ENCODE assay signal across 18 cellular contexts in genomic region chr6:109791301-109791700, GRCh38.
DNase-seq lines count a peak whose midpoint lies in the region; ATAC-seq and TF ChIP-seq lines count a peak whose summit lies in the region.
"Had no signal": no experiment of that assay in that cellular context is flagged by ENCODE, and none has a peak within 500 bp of the region (broad histone marks: within the 10 kb centered on the region; RNA-seq: fewer than 3 reads in every experiment).

No MANE protein-coding gene starts in this region.

- H3K27ac Mint-ChIP-seq in type B pancreatic cell = peak overlapping the region; percentile 1
- no peak overlapping the region for H3K27ac Mint-ChIP-seq in activated CD4-positive, alpha-beta memory T cell treated with anti-CD3 and anti-CD28 coated beads for 36 hours
- H3K27ac Mint-ChIP-seq: activated B cell treated with CpG ODN at 0.5 μM for 24 hours; stimulated activated naive CD8-positive, alpha-beta T cell treated with anti-CD3 and anti-CD28 coated beads, Interleukin-15, Interleukin-2, amounts not matched to agents 100 ng/mL and 50 ng/mL, for 24 hours; T-cell had no signal

- WGBS in IMR-90 (ENCODE audit: extremely low coverage in 2 of 2, insufficient read length in 1 of 2), 2 experiments = 42% methylated on average over 5 of the region's 12 CpGs; no CpG with 5 or more reads in 1 of the 2 experiments
- WGBS in mesodermal cell (ENCODE audit: insufficient coverage in 2 of 2), 2 experiments = 60 to 63% methylated on average over 9 of the region's 12 CpGs
- WGBS in aorta, 2 donors = 87 to 89% methylated on average over 12 of the region's 12 CpGs

- H3K36me3 ChIP-seq in IMR-90 (ENCODE audit: control insufficient read depth, insufficient read depth, low read length) = peaks cover 3% of the 10 kb centered on the region
- no peaks in the 10 kb centered on the region for H3K36me3 ChIP-seq in mesodermal cell (ENCODE audit: control insufficient read depth, insufficient read depth, low read length)
- H3K36me3 ChIP-seq in aorta (ENCODE audit: control insufficient read depth in 1 of 2, insufficient read depth in 2 of 2, low read length in 1 of 2) = peaks cover 1 to 3% of the 10 kb centered on the region in 2 donors

- H3K4me2 ChIP-seq in IMR-90 (ENCODE audit: low read depth, low read length) = no peak overlapping the region
- H3K4me2 ChIP-seq: BLaER1 treated with 17β-estradiol and CSF1 and Interleukin-3, amounts not matched to agents 10 nM and 100 nM had no signal

- H3K9me3 ChIP-seq in IMR-90 (ENCODE audit: control insufficient read depth, insufficient read depth, low read length) (no peaks in the 10 kb centered on the region), mesodermal cell (ENCODE audit: control insufficient read depth, low read length) (no peaks in the 10 kb centered on the region), aorta (ENCODE audit: control insufficient read depth, low read length) (no peaks in the 10 kb centered on the region)

- no peak overlapping the region for H3K9ac ChIP-seq in IMR-90 (ENCODE audit: low read depth, low read length)
- H3K9ac ChIP-seq: BLaER1 treated with 17β-estradiol and CSF1 and Interleukin-3, amounts not matched to agents 10 nM and 100 nM had no signal

- no peaks in the 10 kb centered on the region for H3K27me3 ChIP-seq in IMR-90 (ENCODE audit: control insufficient read depth, insufficient read depth, low read length)
- no peaks in the 10 kb centered on the region for H3K27me3 ChIP-seq in aorta (ENCODE audit: control insufficient read depth in 1 of 2, insufficient read depth in 2 of 2, low read length in 1 of 2)
- H3K27me3 ChIP-seq: BLaER1 treated with 17β-estradiol and CSF1 and Interleukin-3, amounts not matched to agents 10 nM and 100 nM had no signal

- peak overlapping the region; percentile 85 for H3K4ac ChIP-seq in IMR-90 (ENCODE audit: low read depth, low read length)

- H3K4me3 Mint-ChIP-seq in type B pancreatic cell = no peak overlapping the region
- no peak overlapping the region for H3K4me3 Mint-ChIP-seq in activated CD4-positive, alpha-beta memory T cell treated with anti-CD3 and anti-CD28 coated beads for 36 hours
- H3K4me3 Mint-ChIP-seq: activated B cell treated with CpG ODN at 0.5 μM for 24 hours; stimulated activated naive CD8-positive, alpha-beta T cell treated with anti-CD3 and anti-CD28 coated beads, Interleukin-15, Interleukin-2, amounts not matched to agents 100 ng/mL and 50 ng/mL, for 24 hours; T-cell had no signal

- peak overlapping the region; percentile 54 for H2AFZ ChIP-seq in IMR-90 (replicated peaks; ENCODE audit: low read length, poor library complexity)

- H4K5ac ChIP-seq in IMR-90 (ENCODE audit: low read depth, low read length) = no peak overlapping the region

- peak overlapping the region; percentile 48 for H2BK5ac ChIP-seq in IMR-90 (ENCODE audit: low read depth, low read length, poor library complexity, severe bottlenecking)

- H4K20me1 ChIP-seq in IMR-90 (ENCODE audit: insufficient read depth, low read length) = no peaks in the 10 kb centered on the region
- H4K20me1 ChIP-seq: BLaER1 treated with 17β-estradiol and CSF1 and Interleukin-3, amounts not matched to agents 10 nM and 100 nM had no signal

- H3K27ac ChIP-seq in IMR-90 (ENCODE audit: insufficient read depth, low read length) (0 out of 2 replicates have a peak overlapping the region, but pooled peaks have one; percentile 2), mesodermal cell (ENCODE audit: low read depth, low read length, severe bottlenecking) (peak overlapping the region; percentile 79), aorta (ENCODE audit: low read depth in 1 of 2, low read length in 2 of 2) (no peak overlapping the region)
- H3K27ac ChIP-seq: BLaER1 treated with 17β-estradiol and CSF1 and Interleukin-3, amounts not matched to agents 10 nM and 100 nM; epithelial cell of prostate had no signal

- ATAC-seq in IMR-90 (ENCODE audit: low read depth) = no peak
- ATAC-seq in aorta (ENCODE audit: low FRiP score) = no peak
- ATAC-seq: left lobe of liver, Panc1, T-cell had no signal

- peaks cover 24% of the 10 kb centered on the region for H3K4me1 Mint-ChIP-seq in type B pancreatic cell (ENCODE audit: unreplicated experiment)
- H3K4me1 Mint-ChIP-seq in activated CD4-positive, alpha-beta memory T cell treated with anti-CD3 and anti-CD28 coated beads for 36 hours (ENCODE audit: low read depth) = peaks cover 3% of the 10 kb centered on the region
- H3K4me1 Mint-ChIP-seq: T-cell had no signal

- peak overlapping the region; percentile 76; the same call in 2 of the 3 replicates for H2BK15ac ChIP-seq in IMR-90 (ENCODE audit: low read depth, low read length)

- peak overlapping the region; percentile 95; the same call in 1 of the 2 replicates for H3K23ac ChIP-seq in IMR-90 (ENCODE audit: low read depth, low read length)

- H2BK120ac ChIP-seq in IMR-90 (ENCODE audit: low read depth, low read length) = peak overlapping the region; percentile 96

- no peak overlapping the region for H2AK9ac ChIP-seq in IMR-90 (replicated peaks; ENCODE audit: low read depth, low read length, poor library complexity)

- H3K9me1 ChIP-seq in IMR-90 (ENCODE audit: insufficient read depth, low read length) = peaks cover 16% of the 10 kb centered on the region

- H3K4me3 ChIP-seq in IMR-90 (ENCODE audit: insufficient read depth, low read depth, low read length) (no peak overlapping the region), mesodermal cell (ENCODE audit: extremely low read depth, insufficient read depth, low read length, poor library complexity, severe bottlenecking) (no peak overlapping the region), aorta (ENCODE audit: low read length in 2 of 2) (no peak overlapping the region)
- H3K4me3 ChIP-seq: BLaER1 treated with 17β-estradiol and CSF1 and Interleukin-3, amounts not matched to agents 10 nM and 100 nM had no signal

- peak overlapping the region; percentile 44 to 46; a peak in 3 of 4 replicates for H4K8ac ChIP-seq in IMR-90 (ENCODE audit: low read depth in 2 of 2, low read length in 2 of 2)

- no peaks in the 10 kb centered on the region for H3K27me3 Mint-ChIP-seq in type B pancreatic cell
- H3K27me3 Mint-ChIP-seq in activated CD4-positive, alpha-beta memory T cell treated with anti-CD3 and anti-CD28 coated beads for 36 hours = no peaks in the 10 kb centered on the region
- H3K27me3 Mint-ChIP-seq: activated B cell treated with CpG ODN at 0.5 μM for 24 hours; stimulated activated naive CD8-positive, alpha-beta T cell treated with anti-CD3 and anti-CD28 coated beads, Interleukin-15, Interleukin-2, amounts not matched to agents 100 ng/mL and 50 ng/mL, for 24 hours; T-cell had no signal

- H3K14ac ChIP-seq in IMR-90 (replicated peaks; ENCODE audit: low read depth, low read length) = peak overlapping the region; percentile 90

- POLR2A ChIA-PET in IMR-90 (lab: Charles Lee; ENCODE audit: unreplicated experiment) = no interaction called here
- POLR2A ChIA-PET in activated CD4-positive, alpha-beta memory T cell treated with anti-CD3 and anti-CD28 coated beads for 36 hours (lab: Charles Lee) = no interaction called here

- DNase-seq in IMR-90 (peak; percentile 33), cerebellum (ENCODE audit: low spot score) (peak; percentile 56), type B pancreatic cell (ENCODE audit: extremely low spot score, unreplicated experiment) (no peak), aorta (no peak), GF-D8 (lab: John Stamatoyannopoulos, UW) (no peak)
- no peak for DNase-seq in activated CD4-positive, alpha-beta memory T cell treated with anti-CD3 and anti-CD28 coated beads for 36 hours
- DNase-seq: activated B cell treated with CpG ODN at 0.5 μM for 24 hours, cortex of kidney, DMS 273 treated with DMSO at 0.1 percent for 48 hours, NCI-H1930, NCI-H69, T-cell had no signal

- H2BK20ac ChIP-seq in IMR-90 (ENCODE audit: low read depth, low read length) = peak overlapping the region; percentile 98

- dilution Hi-C loops in IMR-90 (cut with HindIII; ENCODE audit: low sequenced_read_pairs, unreplicated experiment) = no loop called here

- peaks cover 15% of the 10 kb centered on the region for H3K4me1 ChIP-seq in IMR-90 (ENCODE audit: control insufficient read depth, insufficient read depth, low read length)
- peaks cover 50% of the 10 kb centered on the region for H3K4me1 ChIP-seq in mesodermal cell (ENCODE audit: control insufficient read depth, insufficient read depth, low read length, poor library complexity, severe bottlenecking)
- no peaks in the 10 kb centered on the region for H3K4me1 ChIP-seq in aorta (ENCODE audit: control insufficient read depth in 1 of 2, insufficient read depth in 2 of 2, low read length in 2 of 2)

- H4K91ac ChIP-seq in IMR-90 (ENCODE audit: insufficient read depth, low read depth, low read length) = peak overlapping the region; percentile 80

- TF ChIP-seq CTCF in IMR-90 (conservative IDR thresholded peaks at IDR 0.05; ENCODE audit: low read depth, low read length) (no peak), type B pancreatic cell (conservative IDR thresholded peaks at IDR 0.05) (no peak)

- intact Hi-C loops in IMR-90 (cut with micrococcal nuclease) (loop anchor here (10.0 kb wide), 1 partner anchor 244 kb away; no protein-coding TSS in a partner anchor), aorta (cut with DNase I) (loop anchor here in 1 of 2 donors (10.0 kb wide), 1 partner anchor 86 kb away; no protein-coding TSS in a partner anchor)
- intact Hi-C loops in activated CD4-positive, alpha-beta memory T cell treated with anti-CD3 and anti-CD28 coated beads for 36 hours (cut with micrococcal nuclease) = no loop called here

- H3K18ac ChIP-seq in IMR-90 (ENCODE audit: low read depth, low read length) = peak overlapping the region; percentile 48; the same call in 1 of the 2 replicates

- no peak overlapping the region; the same call in 1 of the 2 replicates for H3K56ac ChIP-seq in IMR-90 (ENCODE audit: extremely low read depth, insufficient read depth, low read length)

- peaks cover 0 to 3% of the 10 kb centered on the region in 2 experiments; a peak in 1 of 4 replicates for H3K79me1 ChIP-seq in IMR-90 (ENCODE audit: low read depth in 1 of 2, low read length in 2 of 2)

- no peak for TF ChIP-seq RAD21 in IMR-90 (IDR thresholded peaks at IDR 0.05; ENCODE audit: low read length)

- CTCF ChIA-PET in IMR-90 (lab: Yijun Ruan, JAX) = no interaction called here
- CTCF ChIA-PET in activated CD4-positive, alpha-beta memory T cell treated with anti-CD3 and anti-CD28 coated beads for 36 hours (lab: Charles Lee) = no interaction called here

- no TSS peak for BruUV-seq in IMR-90 (replicated peaks; lab: Mats Ljungman, UMichigan)

- TF ChIP-seq POLR2A in IMR-90 (IDR thresholded peaks at IDR 0.05; ENCODE audit: low read depth, low read length) = no peak

- peaks cover 18% of the 10 kb centered on the region for H3K36me3 Mint-ChIP-seq in type B pancreatic cell
- H3K36me3 Mint-ChIP-seq in activated CD4-positive, alpha-beta memory T cell treated with anti-CD3 and anti-CD28 coated beads for 36 hours = peaks cover 23% of the 10 kb centered on the region

- H3K9me3 Mint-ChIP-seq in type B pancreatic cell = no peaks in the 10 kb centered on the region
- no peaks in the 10 kb centered on the region for H3K9me3 Mint-ChIP-seq in activated CD4-positive, alpha-beta memory T cell treated with anti-CD3 and anti-CD28 coated beads for 36 hours
- H3K9me3 Mint-ChIP-seq: activated B cell treated with CpG ODN at 0.5 μM for 24 hours; stimulated activated naive CD8-positive, alpha-beta T cell treated with anti-CD3 and anti-CD28 coated beads, Interleukin-15, Interleukin-2, amounts not matched to agents 100 ng/mL and 50 ng/mL, for 24 hours; T-cell had no signal

- in situ Hi-C loops in IMR-90 (cut with MboI; ENCODE audit: low sequenced_read_pairs) = no loop called here

- H2AK5ac ChIP-seq in IMR-90 (ENCODE audit: low read depth, low read length) = peak overlapping the region; percentile 81; the same call in 1 of the 2 replicates

Comparison
In these comparisons a context has a peak if more than half of its experiments do, and no peak if none do; other contexts are left out.
1. DNase-seq: peak in IMR-90 (single experiment) and cerebellum (single experiment); none in type B pancreatic cell (single experiment), aorta (0 of 2), GF-D8 (single experiment) and activated CD4-positive, alpha-beta memory T cell treated with anti-CD3 and anti-CD28 coated beads for 36 hours (single experiment).
2. H3K27ac ChIP-seq: peak in IMR-90 (single experiment) and mesodermal cell (single experiment); none in aorta (0 of 2).